8 cellular contexts compared by ENCODE assay signal in genomic region chr9:40106003-40106782, GRCh38.
DNase-seq lines count a peak whose midpoint lies in the region; ATAC-seq, FAIRE-seq and TF ChIP-seq lines count a peak whose summit lies in the region.
"Not testable (repeated sequence)": the region's sequence is repeated elsewhere in the genome, so short reads cannot be mapped to it uniquely, and the experiment has no call there.

No MANE protein-coding gene starts in this region.

- not testable (repeated sequence) for H3K9me3 ChIP-seq in DND-41 (ENCODE audit: insufficient read depth, low read length, severe bottlenecking); kidney (ENCODE audit: control insufficient read depth in 1 of 2, low read length in 2 of 2)

- intact Hi-C loops in kidney (cut with DNase I) = not testable (repeated sequence)

- H3K9me3 Mint-ChIP-seq in activated naive CD4-positive, alpha-beta T cell treated with anti-CD3 and anti-CD28 coated beads, Interleukin-2, amount 10 ng/mL, durations not matched to agents 7 days and 5 days; effector memory CD8-positive, alpha-beta T cell; progenitor cell of endocrine pancreas (ENCODE audit: low read depth): not testable (repeated sequence)

- not testable (repeated sequence) for H3K27ac ChIP-seq in DND-41 (ENCODE audit: low read length); kidney (ENCODE audit: low read depth in 2 of 2, low read length in 2 of 2)

- not testable (repeated sequence) for H3K27me3 ChIP-seq in DND-41 (ENCODE audit: insufficient read depth, low read length, poor library complexity)

- DNase-seq in DND-41 = peak; percentile 42
- peak in 4 of 5 donors; percentile 5 to 28 (median 16) for DNase-seq in T-helper 1 cell
- peak; percentile 28 for DNase-seq in activated naive CD4-positive, alpha-beta T cell treated with anti-CD3 and anti-CD28 coated beads, Interleukin-2, amount 10 ng/mL, durations not matched to agents 7 days and 5 days
- DNase-seq in effector memory CD8-positive, alpha-beta T cell = peak; percentile 9 to 15 (median 10)
- DNase-seq in kidney = peak; percentile 70
- DNase-seq in progenitor cell of endocrine pancreas (ENCODE audit: low spot score, unreplicated experiment) = peak; percentile 33
- peak; percentile 0 for DNase-seq in stromal cell of bone marrow (ENCODE audit: low read depth)

- CTCF ChIA-PET in activated naive CD4-positive, alpha-beta T cell treated with anti-CD3 and anti-CD28 coated beads, Interleukin-2, amount 10 ng/mL, durations not matched to agents 7 days and 5 days (lab: Charles Lee) = not testable (repeated sequence)

- peak overlapping the region; percentile 65 for H3K27ac Mint-ChIP-seq in activated naive CD4-positive, alpha-beta T cell treated with anti-CD3 and anti-CD28 coated beads, Interleukin-2, amount 10 ng/mL, durations not matched to agents 7 days and 5 days
- H3K27ac Mint-ChIP-seq in effector memory CD8-positive, alpha-beta T cell = peak overlapping the region; percentile 79 to 89
- H3K27ac Mint-ChIP-seq in progenitor cell of endocrine pancreas = peak overlapping the region; percentile 92

- H3K4me1 ChIP-seq in DND-41 (ENCODE audit: insufficient read depth, low read length); kidney (ENCODE audit: control insufficient read depth in 1 of 2, insufficient read depth in 1 of 2, low read depth in 1 of 2, low read length in 2 of 2): not testable (repeated sequence)

- H2AFZ ChIP-seq in DND-41 (ENCODE audit: low read depth, low read length) = not testable (repeated sequence)

- not testable (repeated sequence) for H3K27me3 Mint-ChIP-seq in activated naive CD4-positive, alpha-beta T cell treated with anti-CD3 and anti-CD28 coated beads, Interleukin-2, amount 10 ng/mL, durations not matched to agents 7 days and 5 days; effector memory CD8-positive, alpha-beta T cell; progenitor cell of endocrine pancreas

- H3K4me2 ChIP-seq in DND-41 (ENCODE audit: insufficient read depth, low read length) = not testable (repeated sequence)

- H3K36me3 ChIP-seq in DND-41 (ENCODE audit: insufficient read depth, low read length); kidney (ENCODE audit: control insufficient read depth in 1 of 2, insufficient read depth in 2 of 2, low read length in 2 of 2): not testable (repeated sequence)

- H3K9ac ChIP-seq in DND-41 (ENCODE audit: low read depth, low read length) = peak overlapping the region; percentile 31; the same call in 1 of the 2 replicates
- not testable (repeated sequence) for H3K9ac ChIP-seq in kidney (ENCODE audit: low read length in 2 of 2)

- not testable (repeated sequence) for H3K4me1 Mint-ChIP-seq in activated naive CD4-positive, alpha-beta T cell treated with anti-CD3 and anti-CD28 coated beads, Interleukin-2, amount 10 ng/mL, durations not matched to agents 7 days and 5 days; effector memory CD8-positive, alpha-beta T cell (ENCODE audit: low read depth in 2 of 2); progenitor cell of endocrine pancreas (ENCODE audit: low read depth)

- H3K4me3 Mint-ChIP-seq in activated naive CD4-positive, alpha-beta T cell treated with anti-CD3 and anti-CD28 coated beads, Interleukin-2, amount 10 ng/mL, durations not matched to agents 7 days and 5 days = peak overlapping the region; percentile 84
- peak overlapping the region; percentile 82 to 86 for H3K4me3 Mint-ChIP-seq in effector memory CD8-positive, alpha-beta T cell
- peak overlapping the region; percentile 85 for H3K4me3 Mint-ChIP-seq in progenitor cell of endocrine pancreas (ENCODE audit: low read depth)

- H3K36me3 Mint-ChIP-seq in activated naive CD4-positive, alpha-beta T cell treated with anti-CD3 and anti-CD28 coated beads, Interleukin-2, amount 10 ng/mL, durations not matched to agents 7 days and 5 days; effector memory CD8-positive, alpha-beta T cell (ENCODE audit: insufficient read depth); progenitor cell of endocrine pancreas (ENCODE audit: insufficient read depth): not testable (repeated sequence)

- not testable (repeated sequence) for H4K20me1 ChIP-seq in DND-41 (ENCODE audit: insufficient read depth, low read length)

- ATAC-seq in DND-41 (ENCODE audit: insufficient read depth, low read depth) (peak; percentile 76), HG03108 (IDR thresholded peaks at IDR 0.05; ENCODE audit: unreplicated experiment) (peak; percentile 64)
- ATAC-seq in effector memory CD8-positive, alpha-beta T cell (replicated peaks) = peak; percentile 82

- not testable (repeated sequence) for H3K79me2 ChIP-seq in DND-41 (ENCODE audit: insufficient read depth, low read length)

- FAIRE-seq in kidney (lab: Jason Lieb, UNC) = not testable (repeated sequence)

- peak overlapping the region in 1 of 2 experiments; percentile 52; a peak in 2 of 4 replicates for H3K4me3 ChIP-seq in DND-41 (ENCODE audit: low read depth in 1 of 2, low read length in 2 of 2)
- H3K4me3 ChIP-seq in kidney (ENCODE audit: low read length in 2 of 2) = peak overlapping the region in 1 of 2 donors; percentile 54

- TF ChIP-seq CTCF in DND-41 (IDR thresholded peaks at IDR 0.05; ENCODE audit: borderline replicate concordance, extremely low read depth, low read length, poor library complexity, severe bottlenecking); kidney (IDR thresholded peaks at IDR 0.05; ENCODE audit: borderline replicate concordance, extremely low read depth, insufficient read depth); progenitor cell of endocrine pancreas (IDR thresholded peaks at IDR 0.05; ENCODE audit: unreplicated experiment): not testable (repeated sequence)

Comparison
In these comparisons a context has a peak if more than half of its experiments do, and no peak if none do; other contexts are left out.
1. DNase-seq: peak in every context shown above with its lines; median percentile 70 in kidney; 42 in DND-41; 33 in progenitor cell of endocrine pancreas; 28 in activated naive CD4-positive, alpha-beta T cell treated with anti-CD3 and anti-CD28 coated beads, Interleukin-2, amount 10 ng/mL, durations not matched to agents 7 days and 5 days; 16 in T-helper 1 cell; 10 in effector memory CD8-positive, alpha-beta T cell; 0 in stromal cell of bone marrow.